In genomic region chr15:101189341-101189679, GRCh38 we compare ENCODE assay signal across 10 cellular contexts.
A peak's percentile ranks its signal among the peaks of the same experiment; 100 is the strongest.
DNase-seq lines count a peak whose midpoint lies in the region; ATAC-seq, FAIRE-seq and TF ChIP-seq lines count a peak whose summit lies in the region.
"Had no signal": no experiment of that assay in that cellular context is flagged by ENCODE, and none has a peak within 500 bp of the region (broad histone marks: within the 10 kb centered on the region; RNA-seq: fewer than 3 reads in every experiment).

No MANE protein-coding gene starts in this region.

- no peaks in the 10 kb centered on the region for H3K9me3 ChIP-seq in right lobe of liver
- no peaks in the 10 kb centered on the region for H3K9me3 ChIP-seq in testis

- H3K4me1 ChIP-seq in right lobe of liver = no peaks in the 10 kb centered on the region
- H3K4me1 ChIP-seq in testis = peaks cover 46% of the 10 kb centered on the region

- intact Hi-C loops in right lobe of liver (cut with DNase I) = no loop called here
- intact Hi-C loops in testis (cut with DNase I; ENCODE audit: low total_unique reads) = loop anchor here (5.0 kb wide), 1 partner anchor 63 kb away; the partner anchor contains the start of gene CHSY1
- intact Hi-C loops in head of caudate nucleus (cut with DNase I) = no loop called here

- H3K27me3 Mint-ChIP-seq in T-helper 1 cell treated with Interleukin-12 subunit alpha and Interleukin-12 subunit beta and Interleukin-4 antibody, amounts not matched to agents 30 μg/mL and 1 μg/mL, for 36 hours (ENCODE audit: low read depth) = no peaks in the 10 kb centered on the region

- no peak for FAIRE-seq in bronchial epithelial cell (lab: Jason Lieb, UNC)

- H3K27ac ChIP-seq in right lobe of liver (peak overlapping the region; percentile 28 to 65 (median 33)), testis (peak overlapping the region; percentile 61 to 87)
- H3K27ac ChIP-seq: 22Rv1 had no signal

- peak overlapping the region; percentile 75 for H3K27ac Mint-ChIP-seq in T-helper 1 cell treated with Interleukin-12 subunit alpha and Interleukin-12 subunit beta and Interleukin-4 antibody, amounts not matched to agents 30 μg/mL and 1 μg/mL, for 36 hours

- H3K36me3 Mint-ChIP-seq in T-helper 1 cell treated with Interleukin-12 subunit alpha and Interleukin-12 subunit beta and Interleukin-4 antibody, amounts not matched to agents 30 μg/mL and 1 μg/mL, for 36 hours (ENCODE audit: low read depth) = peaks cover 16% of the 10 kb centered on the region

- no peaks in the 10 kb centered on the region for H3K36me3 ChIP-seq in bronchial epithelial cell (ENCODE audit: control insufficient read depth, insufficient read depth, low read length)
- no peaks in the 10 kb centered on the region for H3K36me3 ChIP-seq in right lobe of liver
- no peaks in the 10 kb centered on the region for H3K36me3 ChIP-seq in testis (ENCODE audit: low read depth, missing control alignments)

- ATAC-seq in right lobe of liver (no peak), GM19035 (IDR thresholded peaks at IDR 0.05; ENCODE audit: unreplicated experiment) (no peak)

- no peak for TF ChIP-seq POLR2A in right lobe of liver (IDR thresholded peaks at IDR 0.05)
- no peak for TF ChIP-seq POLR2A in testis (IDR thresholded peaks at IDR 0.05)

- H3K4me3 ChIP-seq in bronchial epithelial cell (ENCODE audit: low read depth, low read length) = peak overlapping the region; percentile 38
- no peak overlapping the region for H3K4me3 ChIP-seq in right lobe of liver
- H3K4me3 ChIP-seq in testis = peak overlapping the region in 1 of 2 donors; percentile 42

- 91% methylated on average over 5 of the region's 5 CpGs for WGBS in right lobe of liver (ENCODE audit: insufficient coverage, low coverage, low lambda C conversion rate, missing lambda C conversion rate)
- 54 to 60% methylated on average over 5 of the region's 5 CpGs for WGBS in testis, 2 donors

- H3K9me3 Mint-ChIP-seq in T-helper 1 cell treated with Interleukin-12 subunit alpha and Interleukin-12 subunit beta and Interleukin-4 antibody, amounts not matched to agents 30 μg/mL and 1 μg/mL, for 36 hours = no peaks in the 10 kb centered on the region

- H3K4me1 Mint-ChIP-seq in T-helper 1 cell treated with Interleukin-12 subunit alpha and Interleukin-12 subunit beta and Interleukin-4 antibody, amounts not matched to agents 30 μg/mL and 1 μg/mL, for 36 hours (ENCODE audit: low read depth) = peaks cover 66% of the 10 kb centered on the region

- DNase-seq in T-helper 1 cell (no peak), bronchial epithelial cell (ENCODE audit: low read depth) (no peak), right lobe of liver (no peak), testis (no peak), head of caudate nucleus (no peak), T1000 (lab: John Stamatoyannopoulos, UW) (no peak)
- DNase-seq: NCI-H2107 had no signal

- no peak overlapping the region for H3K4me3 Mint-ChIP-seq in T-helper 1 cell treated with Interleukin-12 subunit alpha and Interleukin-12 subunit beta and Interleukin-4 antibody, amounts not matched to agents 30 μg/mL and 1 μg/mL, for 36 hours

- TF ChIP-seq CTCF in bronchial epithelial cell (IDR thresholded peaks at IDR 0.05; ENCODE audit: insufficient read depth, low read length, severe bottlenecking) = no peak
- no peak for TF ChIP-seq CTCF in right lobe of liver (IDR thresholded peaks at IDR 0.05)
- no peak for TF ChIP-seq CTCF in testis (IDR thresholded peaks at IDR 0.05)

- no peaks in the 10 kb centered on the region for H3K27me3 ChIP-seq in bronchial epithelial cell (ENCODE audit: control insufficient read depth, insufficient read depth, low read length)
- H3K27me3 ChIP-seq in right lobe of liver = no peaks in the 10 kb centered on the region
- H3K27me3 ChIP-seq in testis = no peaks in the 10 kb centered on the region
